ENCODE assay signal across 12 cellular contexts in the genomic region with DNA sequence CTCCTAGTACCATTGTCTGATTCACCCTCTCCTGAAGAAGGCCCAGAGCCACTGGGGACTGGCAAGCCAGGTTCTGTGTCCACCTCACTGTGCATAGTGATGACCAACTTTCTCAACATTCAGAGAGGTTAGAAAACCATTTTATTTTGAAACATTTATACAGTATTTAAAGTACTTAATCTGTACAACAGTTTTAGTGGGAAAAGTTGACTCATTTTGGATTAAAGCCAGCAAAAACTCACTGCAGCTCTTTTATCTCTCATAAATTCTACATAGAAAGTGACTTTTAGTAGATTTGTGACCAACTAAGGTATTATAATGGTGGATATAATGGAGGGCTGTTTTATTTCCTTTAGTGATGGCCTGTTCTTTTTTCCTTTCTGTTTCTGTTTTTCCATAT. TPM values are rescaled to one million over a fixed set of nuclear protein-coding genes. Genes with fewer than 3 reads are reported as not detected.
DNase-seq lines count a peak whose midpoint lies in the region; ATAC-seq lines count a peak whose summit lies in the region.
"Had no signal": no experiment of that assay in that cellular context is flagged by ENCODE, and none has a peak within 500 bp of the region (broad histone marks: within the 10 kb centered on the region; RNA-seq: fewer than 3 reads in every experiment).

No MANE protein-coding gene starts in this region.

- H3K36me3 ChIP-seq in naive thymus-derived CD4-positive, alpha-beta T cell (ENCODE audit: control insufficient read depth in 2 of 3, insufficient read depth in 3 of 3, low read length in 3 of 3) = no peaks in the 10 kb centered on the region

- ATAC-seq in GM21717 (IDR thresholded peaks at IDR 0.05; ENCODE audit: unreplicated experiment) = no peak
- ATAC-seq in naive thymus-derived CD4-positive, alpha-beta T cell = no peak

- peak overlapping the region in 1 of 9 donors; percentile 10 for H3K27ac Mint-ChIP-seq in naive thymus-derived CD4-positive, alpha-beta T cell

- no peak overlapping the region for H3K4me3 ChIP-seq in naive thymus-derived CD4-positive, alpha-beta T cell (ENCODE audit: low read length)

- H3K4me1 ChIP-seq in naive thymus-derived CD4-positive, alpha-beta T cell (ENCODE audit: control insufficient read depth in 2 of 2, insufficient read depth in 2 of 2, low read length in 2 of 2) = peaks cover 3 to 6% of the 10 kb centered on the region in 2 donors

- H3K9me3 ChIP-seq in naive thymus-derived CD4-positive, alpha-beta T cell (ENCODE audit: control insufficient read depth in 2 of 3, low read length in 3 of 3) = no peaks in the 10 kb centered on the region

- no peaks in the 10 kb centered on the region for H3K27me3 Mint-ChIP-seq in naive thymus-derived CD4-positive, alpha-beta T cell
- H3K27me3 Mint-ChIP-seq: brain had no signal

- H3K4me1 Mint-ChIP-seq in naive thymus-derived CD4-positive, alpha-beta T cell = peaks cover 26 to 72% (median 54%) of the 10 kb centered on the region in 7 donors

- CTCF ChIA-PET in naive thymus-derived CD4-positive, alpha-beta T cell (lab: Charles Lee) = no interaction called here

- POLR2A ChIA-PET in naive thymus-derived CD4-positive, alpha-beta T cell (lab: Charles Lee) = no interaction called here

- no peak overlapping the region for H3K4me3 Mint-ChIP-seq in naive thymus-derived CD4-positive, alpha-beta T cell

- intact Hi-C loops in naive thymus-derived CD4-positive, alpha-beta T cell (cut with micrococcal nuclease) = no loop called here

- peaks cover 8 to 46% (median 30%) of the 10 kb centered on the region in 5 donors for H3K36me3 Mint-ChIP-seq in naive thymus-derived CD4-positive, alpha-beta T cell

- H3K9me3 Mint-ChIP-seq in naive thymus-derived CD4-positive, alpha-beta T cell = peaks cover 0 to 5% (median 0%) of the 10 kb centered on the region in 11 donors

- DNase-seq in AG08395 (ENCODE audit: low spot score) (peak; percentile 11), HS-27A (ENCODE audit: low read depth) (peak; percentile 30), amniotic epithelial cell (ENCODE audit: low read depth) (peak; percentile 74), iris pigment epithelial cell (ENCODE audit: low read depth) (peak; percentile 83), NAMALWA (ENCODE audit: low spot score) (no peak), occipital lobe (lab: John Stamatoyannopoulos, UW) (no peak)
- DNase-seq in naive thymus-derived CD4-positive, alpha-beta T cell = no peak
- DNase-seq: head of caudate nucleus; KBM-7; stimulated activated CD4-positive, alpha-beta T cell treated with anti-CD3 and anti-CD28 coated beads, Interleukin-2, amount 100 ng/mL, for 48 hours had no signal

- H3K27me3 ChIP-seq in naive thymus-derived CD4-positive, alpha-beta T cell (ENCODE audit: control insufficient read depth in 2 of 2, insufficient read depth in 2 of 2, low read length in 2 of 2) = no peaks in the 10 kb centered on the region

- H3K27ac ChIP-seq in naive thymus-derived CD4-positive, alpha-beta T cell (ENCODE audit: low read depth, low read length) = no peak overlapping the region

RNA-seq across cellular contexts. Expression of a gene that starts 9.7 kb away (rescaled TPM):
- 1,454 TPM for total RNA-seq in occipital lobe
- total RNA-seq in naive thymus-derived CD4-positive, alpha-beta T cell = 10 to 100 TPM; 37.2 to 79.0 (median 65.3) TPM
- 10 to 100 TPM; 33.3 to 34.9 TPM for polyA plus RNA-seq in naive thymus-derived CD4-positive, alpha-beta T cell

Comparison
In these comparisons a context has a peak if more than half of its experiments do, and no peak if none do; other contexts are left out.
1. DNase-seq: peak in AG08395 (single experiment), HS-27A (single experiment), amniotic epithelial cell (single experiment) and iris pigment epithelial cell (single experiment); none in NAMALWA (single experiment), occipital lobe (single experiment) and naive thymus-derived CD4-positive, alpha-beta T cell (0 of 9).
2. RNA of a gene that starts 9.7 kb away (total RNA-seq): 1,454 TPM in occipital lobe (single experiment); 37.2 to 79.0 TPM in naive thymus-derived CD4-positive, alpha-beta T cell; every median in the first group is over 10 times any median in the second.